In genomic region chr21:43688906-43689305, GRCh38 we compare ENCODE assay signal across 20 cellular contexts. TPM values are rescaled to one million over a fixed set of nuclear protein-coding genes. Genes with fewer than 3 reads are reported as not detected.
DNase-seq lines count a peak whose midpoint lies in the region; TF ChIP-seq lines count a peak whose summit lies in the region.
"Had no signal": no experiment of that assay in that cellular context is flagged by ENCODE, and none has a peak within 500 bp of the region (broad histone marks: within the 10 kb centered on the region; RNA-seq: fewer than 3 reads in every experiment).

No MANE protein-coding gene starts in this region.

- H3K23ac ChIP-seq in trophoblast cell (ENCODE audit: low read length) = no peak overlapping the region

- no peak overlapping the region for H4K8ac ChIP-seq in trophoblast cell (ENCODE audit: low read depth, low read length)

- no peak overlapping the region for H4K91ac ChIP-seq in trophoblast cell (ENCODE audit: low read depth, low read length)

- CTCF ChIA-PET in MCF 10A (lab: Yijun Ruan, JAX) = no interaction called here

- H3K18ac ChIP-seq in trophoblast cell (ENCODE audit: low read length) = peak overlapping the region; percentile 8

- H3K4me3 ChIP-seq in breast epithelium (no peak overlapping the region), trophoblast cell (ENCODE audit: low read depth, low read length) (no peak overlapping the region)
- H3K4me3 ChIP-seq: BLaER1 treated with 17β-estradiol and CSF1 and Interleukin-3, amounts not matched to agents 10 nM and 100 nM; GM12878 had no signal

- no peak overlapping the region for H2AK5ac ChIP-seq in trophoblast cell (ENCODE audit: low read length)

- H3K9me3 ChIP-seq in breast epithelium (no peaks in the 10 kb centered on the region), trophoblast cell (ENCODE audit: insufficient read depth, low read depth, low read length) (peaks cover 2% of the 10 kb centered on the region)
- H3K9me3 ChIP-seq: BLaER1 treated with 17β-estradiol and CSF1 and Interleukin-3, amounts not matched to agents 10 nM and 100 nM had no signal

- H3K27me3 ChIP-seq in breast epithelium = no peaks in the 10 kb centered on the region
- no peaks in the 10 kb centered on the region for H3K27me3 ChIP-seq in trophoblast cell (ENCODE audit: insufficient read depth, low read length)
- H3K27me3 ChIP-seq: BLaER1 treated with 17β-estradiol and CSF1 and Interleukin-3, amounts not matched to agents 10 nM and 100 nM had no signal

- no CpG with 5 or more reads among the region's 12 CpGs for WGBS in trophoblast cell (ENCODE audit: extremely low coverage, insufficient coverage, insufficient read length)

- H4K12ac ChIP-seq in trophoblast cell (ENCODE audit: low read depth, low read length) = no peak overlapping the region

- no peak overlapping the region for H3K14ac ChIP-seq in trophoblast cell (ENCODE audit: low read length)

- no TSS peak for BruUV-seq in MCF 10A (replicated peaks; lab: Mats Ljungman, UMichigan)

- H2BK5ac ChIP-seq in trophoblast cell (ENCODE audit: low read depth, low read length, poor library complexity) = no peak overlapping the region

- H3K4me1 ChIP-seq in breast epithelium (no peaks in the 10 kb centered on the region), trophoblast cell (ENCODE audit: control insufficient read depth in 1 of 2, insufficient read depth in 2 of 2, low read length in 2 of 2) (peaks cover 11 to 17% of the 10 kb centered on the region in 2 experiments)

- peaks cover 87% of the 10 kb centered on the region for H3K36me3 Mint-ChIP-seq in MCF 10A (ENCODE audit: insufficient read depth, unreplicated experiment)
- peaks cover 100% of the 10 kb centered on the region for H3K36me3 Mint-ChIP-seq in dendritic cell treated with granulocyte-macrophage colony-stimulating factor and Interleukin-4, amounts not matched to agents 40 ng/mL and 50 ng/mL, for 4 days (ENCODE audit: low read depth)

- POLR2A ChIA-PET in MCF 10A (lab: Yijun Ruan, JAX) = no interaction called here

- H3K9ac ChIP-seq in trophoblast cell (ENCODE audit: low read length) = no peak overlapping the region

- TF ChIP-seq CTCF in MCF 10A (IDR thresholded peaks at IDR 0.05; ENCODE audit: unreplicated experiment) (no peak), breast epithelium (IDR thresholded peaks at IDR 0.05) (no peak)

- H3K4ac ChIP-seq in trophoblast cell (ENCODE audit: low read depth, low read length) = no peak overlapping the region

- no peak overlapping the region for H2BK120ac ChIP-seq in trophoblast cell (ENCODE audit: insufficient read depth, low read length, poor library complexity)

- H3K4me2 ChIP-seq in trophoblast cell (ENCODE audit: low read length) = no peak overlapping the region

- H3K27ac Mint-ChIP-seq in MCF 10A (ENCODE audit: low read depth, unreplicated experiment) = peak overlapping the region; percentile 80
- peak overlapping the region; percentile 90 for H3K27ac Mint-ChIP-seq in dendritic cell treated with granulocyte-macrophage colony-stimulating factor and Interleukin-4, amounts not matched to agents 40 ng/mL and 50 ng/mL, for 4 days
- H3K27ac Mint-ChIP-seq: CD4-positive, CD25-positive, alpha-beta regulatory T cell; H9 had no signal

- intact Hi-C loops in MCF 10A (cut with micrococcal nuclease) (no loop called here), breast epithelium (cut with DNase I; ENCODE audit: low total_unique reads) (no loop called here)
- intact Hi-C loops in dendritic cell treated with granulocyte-macrophage colony-stimulating factor and Interleukin-4, amounts not matched to agents 40 ng/mL and 50 ng/mL, for 4 days (cut with micrococcal nuclease) = no loop called here

- TF ChIP-seq POLR2A in breast epithelium (IDR thresholded peaks at IDR 0.05) = no peak

- H3K79me1 ChIP-seq in trophoblast cell (ENCODE audit: low read length) = peaks cover 3% of the 10 kb centered on the region

- no peaks in the 10 kb centered on the region for H3K27me3 Mint-ChIP-seq in MCF 10A (ENCODE audit: insufficient read depth, unreplicated experiment)
- H3K27me3 Mint-ChIP-seq in dendritic cell treated with granulocyte-macrophage colony-stimulating factor and Interleukin-4, amounts not matched to agents 40 ng/mL and 50 ng/mL, for 4 days = no peaks in the 10 kb centered on the region
- H3K27me3 Mint-ChIP-seq: B cell; CD4-positive, CD25-positive, alpha-beta regulatory T cell; CD8-positive, alpha-beta memory T cell had no signal

- no peak for DNase-seq in MCF 10A (ENCODE audit: unreplicated experiment)
- DNase-seq in breast epithelium (ENCODE audit: low spot score in 2 of 2) = no peak
- no peak for DNase-seq in trophoblast cell
- DNase-seq in LoVo (ENCODE audit: low spot score) = no peak
- DNase-seq in KG1 (lab: John Stamatoyannopoulos, UW) = no peak
- DNase-seq in C1 segment of cervical spinal cord (lab: John Stamatoyannopoulos, UW) = no peak
- DNase-seq: 8988T; CD4-positive, CD25-positive, alpha-beta regulatory T cell; CD8-positive, alpha-beta memory T cell; COR-L47; DMS 273 treated with DMSO at 0.1 percent for 48 hours; DMS53; DND-41; EL; GOT3; H9 had no signal

- H3K4me1 Mint-ChIP-seq in MCF 10A (ENCODE audit: insufficient read depth, unreplicated experiment) = no peaks in the 10 kb centered on the region
- H3K4me1 Mint-ChIP-seq in dendritic cell treated with granulocyte-macrophage colony-stimulating factor and Interleukin-4, amounts not matched to agents 40 ng/mL and 50 ng/mL, for 4 days (ENCODE audit: low read depth) = peaks cover 78% of the 10 kb centered on the region
- H3K4me1 Mint-ChIP-seq: CD8-positive, alpha-beta memory T cell; H9 had no signal

- H2BK12ac ChIP-seq in trophoblast cell (ENCODE audit: low read length) = no peak overlapping the region

- H3K9me3 Mint-ChIP-seq in MCF 10A (ENCODE audit: unreplicated experiment) = no peaks in the 10 kb centered on the region
- H3K9me3 Mint-ChIP-seq in dendritic cell treated with granulocyte-macrophage colony-stimulating factor and Interleukin-4, amounts not matched to agents 40 ng/mL and 50 ng/mL, for 4 days = no peaks in the 10 kb centered on the region
- H3K9me3 Mint-ChIP-seq: CD4-positive, CD25-positive, alpha-beta regulatory T cell; CD8-positive, alpha-beta memory T cell; H9 had no signal

- no peaks in the 10 kb centered on the region for H3K79me2 ChIP-seq in trophoblast cell (ENCODE audit: control insufficient read depth, insufficient read depth, low read length, poor library complexity)

- H2AFZ ChIP-seq in trophoblast cell (ENCODE audit: insufficient read depth, low read length, poor library complexity) = no peak overlapping the region

- no peak overlapping the region for H3K4me3 Mint-ChIP-seq in MCF 10A (ENCODE audit: unreplicated experiment)
- H3K4me3 Mint-ChIP-seq in dendritic cell treated with granulocyte-macrophage colony-stimulating factor and Interleukin-4, amounts not matched to agents 40 ng/mL and 50 ng/mL, for 4 days = no peak overlapping the region
- H3K4me3 Mint-ChIP-seq: B cell; CD4-positive, CD25-positive, alpha-beta regulatory T cell; CD8-positive, alpha-beta memory T cell; H9 had no signal

- H3K36me3 ChIP-seq in breast epithelium (peaks cover 9% of the 10 kb centered on the region), trophoblast cell (ENCODE audit: control insufficient read depth in 1 of 2, insufficient read depth in 2 of 2, low read length in 2 of 2) (peaks cover 49 to 74% of the 10 kb centered on the region in 2 experiments)

- no peak overlapping the region for H3K27ac ChIP-seq in breast epithelium
- no peak overlapping the region for H3K27ac ChIP-seq in trophoblast cell (ENCODE audit: low read depth, low read length)

RNA-seq across cellular contexts. Expression of gene RRP1B, which starts 29.5 kb away (rescaled TPM):
- 35.3 and 39.8 TPM in 2 replicates for total RNA-seq in MCF 10A (2022)
- 10 to 100 TPM; 17.1 to 22.6 (median 22.1) TPM for total RNA-seq in breast epithelium
- 14.3 and 14.8 TPM in 2 replicates for polyA plus RNA-seq in trophoblast cell (2013)

RNA-seq across cellular contexts. Expression of gene HSF2BP, which starts 29.6 kb away (rescaled TPM):
- total RNA-seq in MCF 10A (2022) (5.3 and 6.8 TPM in 2 replicates), breast epithelium (1 to 10 TPM in 2 of 3 donors, under 1 TPM in 1; 0.32 to 1.8 (median 1.3) TPM)
- 1.7 and 1.8 TPM in 2 replicates for polyA plus RNA-seq in trophoblast cell (2013)

RNA-seq across cellular contexts. Expression of gene PDXK, which starts 30.0 kb away (rescaled TPM):
- 194 and 210 TPM in 2 replicates for total RNA-seq in MCF 10A (2022)
- 10 to 100 TPM; 51.5 to 79.2 (median 65.6) TPM for total RNA-seq in breast epithelium
- polyA plus RNA-seq in trophoblast cell (2013) = 70.9 and 73.5 TPM in 2 replicates
